1 cellular context compared by ENCODE assay signal in genomic region chr12:14257734-14258467, GRCh38.
TF ChIP-seq lines count a peak whose summit lies in the region.

No MANE protein-coding gene starts in this region.

TF ChIP-seq in HepG2, 621 proteins besides CTCF, POLR2A, EP300 and RAD21 (continued from another document and continues in another):
- TF ChIP-seq ARID5B (CRISPR knock-in tag; IDR thresholded peaks at IDR 0.05) (peak; percentile 66), ZSCAN22 (CRISPR knock-in tag; IDR thresholded peaks at IDR 0.05) (no peak), HOXA5 (CRISPR knock-in tag; IDR thresholded peaks at IDR 0.05) (peak; percentile 55; the same call in 1 of the 2 replicates), ZNF589 (CRISPR knock-in tag; conservative IDR thresholded peaks at IDR 0.05) (0 out of 2 replicates have a peak, but pooled peaks have one; percentile 33), ZNF383 (CRISPR knock-in tag; IDR thresholded peaks at IDR 0.05; ENCODE audit: borderline replicate concordance) (no peak), ZBTB10 (CRISPR knock-in tag; IDR thresholded peaks at IDR 0.05; ENCODE audit: borderline replicate concordance) (0 out of 2 replicates have a peak, but pooled peaks have one; percentile 36), ZC3H4 (CRISPR knock-in tag; IDR thresholded peaks at IDR 0.05; ENCODE audit: borderline replicate concordance) (no peak; the same call in 1 of the 2 replicates), HDAC6 (IDR thresholded peaks at IDR 0.05; ENCODE audit: low read depth, low read length) (no peak), ZNF841 (CRISPR knock-in tag; IDR thresholded peaks at IDR 0.05; ENCODE audit: borderline replicate concordance) (no peak), ZNF777 (CRISPR knock-in tag; IDR thresholded peaks at IDR 0.05) (peak; percentile 49), ZZZ3 (CRISPR knock-in tag; IDR thresholded peaks at IDR 0.05; ENCODE audit: borderline replicate concordance) (no peak), PHF21A (CRISPR knock-in tag; IDR thresholded peaks at IDR 0.05) (no peak; the same call in none of the 2 replicates), MAFK (conservative IDR thresholded peaks at IDR 0.05 in 1 of 2, IDR thresholded peaks at IDR 0.05 in 1 of 2; ENCODE audit: low read length in 2 of 2) (0 out of 4 replicates have a peak, but pooled peaks of 1 of the 2 experiments have one; percentile 9), DR1 (CRISPR knock-in tag; IDR thresholded peaks at IDR 0.05) (0 out of 2 replicates have a peak, but pooled peaks have one; percentile 34), DPF2 (CRISPR knock-in tag; IDR thresholded peaks at IDR 0.05; ENCODE audit: borderline replicate concordance, low read depth) (no peak), ZNF264 (CRISPR knock-in tag; IDR thresholded peaks at IDR 0.05) (peak; percentile 83; the same call in 1 of the 2 replicates), ISL2 (CRISPR knock-in tag; IDR thresholded peaks at IDR 0.05) (0 out of 2 replicates have a peak, but pooled peaks have one; percentile 50), ZBTB7B (CRISPR knock-in tag; IDR thresholded peaks at IDR 0.05) (peak; percentile 42; the same call in 1 of the 2 replicates), KLF15 (CRISPR knock-in tag; IDR thresholded peaks at IDR 0.05; ENCODE audit: borderline replicate concordance) (no peak), ZNF558 (CRISPR knock-in tag; IDR thresholded peaks at IDR 0.05; ENCODE audit: borderline replicate concordance) (no peak), STAG1 (CRISPR knock-in tag; IDR thresholded peaks at IDR 0.05) (no peak), SAFB2 (CRISPR knock-in tag; IDR thresholded peaks at IDR 0.05; ENCODE audit: borderline replicate concordance, low read depth) (0 out of 2 replicates have a peak, but pooled peaks have one; percentile 47), SMARCE1 (IDR thresholded peaks at IDR 0.05; ENCODE audit: borderline replicate concordance) (no peak), MTERF4 (CRISPR knock-in tag; IDR thresholded peaks at IDR 0.05) (no peak), PRPF4 (IDR thresholded peaks at IDR 0.05; ENCODE audit: low read depth, low read length, poor library complexity, severe bottlenecking) (no peak), SOX6 (IDR thresholded peaks at IDR 0.05) (no peak), SOX6 (CRISPR knock-in tag; IDR thresholded peaks at IDR 0.05) (peak; percentile 86), ZNF17 (CRISPR knock-in tag; IDR thresholded peaks at IDR 0.05) (no peak), ZNF672 (CRISPR knock-in tag; IDR thresholded peaks at IDR 0.05) (no peak), WIZ (CRISPR knock-in tag; IDR thresholded peaks at IDR 0.05) (no peak), NFKB2 (CRISPR knock-in tag; IDR thresholded peaks at IDR 0.05; ENCODE audit: borderline replicate concordance) (no peak), ZNF660 (CRISPR knock-in tag; IDR thresholded peaks at IDR 0.05; ENCODE audit: borderline replicate concordance, low read depth) (no peak), ZNF501 (CRISPR knock-in tag; IDR thresholded peaks at IDR 0.05) (no peak), CC2D1A (CRISPR knock-in tag; IDR thresholded peaks at IDR 0.05) (no peak), THAP9 (CRISPR knock-in tag; IDR thresholded peaks at IDR 0.05; ENCODE audit: borderline replicate concordance) (no peak), MYNN (CRISPR knock-in tag; IDR thresholded peaks at IDR 0.05; ENCODE audit: low read depth) (no peak), NFKBIZ (CRISPR knock-in tag; IDR thresholded peaks at IDR 0.05) (peak; percentile 61; the same call in 1 of the 2 replicates), ARNT (IDR thresholded peaks at IDR 0.05) (no peak), JDP2 (CRISPR knock-in tag; IDR thresholded peaks at IDR 0.05; ENCODE audit: borderline replicate concordance) (no peak), ZNF121 (CRISPR knock-in tag; IDR thresholded peaks at IDR 0.05) (no peak), TAF1 (CRISPR knock-in tag; IDR thresholded peaks at IDR 0.05) (peak; percentile 46; the same call in 1 of the 2 replicates), NR0B2 (CRISPR knock-in tag; IDR thresholded peaks at IDR 0.05) (no peak), ZNF720 (CRISPR knock-in tag; IDR thresholded peaks at IDR 0.05) (no peak), TEAD3 (CRISPR knock-in tag; optimal IDR thresholded peaks at IDR 0.05; ENCODE audit: borderline replicate concordance) (peak; percentile 37), ZBTB20 (CRISPR knock-in tag; IDR thresholded peaks at IDR 0.05; ENCODE audit: borderline replicate concordance, low read depth) (peak; percentile 28; the same call in 1 of the 2 replicates), ZNF790 (CRISPR knock-in tag; IDR thresholded peaks at IDR 0.05; ENCODE audit: borderline replicate concordance) (no peak), BRF2 (CRISPR knock-in tag; IDR thresholded peaks at IDR 0.05) (peak; percentile 48; the same call in 1 of the 2 replicates), ZNF75D (CRISPR knock-in tag; IDR thresholded peaks at IDR 0.05; ENCODE audit: borderline replicate concordance) (no peak), SRSF9 (IDR thresholded peaks at IDR 0.05; ENCODE audit: borderline replicate concordance, insufficient read depth, low read depth, low read length, poor library complexity, severe bottlenecking) (no peak), ZNF276 (CRISPR knock-in tag; IDR thresholded peaks at IDR 0.05; ENCODE audit: low read depth) (0 out of 2 replicates have a peak, but pooled peaks have one; percentile 43), SNAPC5 (CRISPR knock-in tag; IDR thresholded peaks at IDR 0.05; ENCODE audit: borderline replicate concordance) (no peak), NR2F6 (IDR thresholded peaks at IDR 0.05) (0 out of 2 replicates have a peak, but pooled peaks have one; percentile 7), NR2F6 (CRISPR knock-in tag; IDR thresholded peaks at IDR 0.05) (peak; percentile 13; the same call in 1 of the 2 replicates), ZNF503 (CRISPR knock-in tag; IDR thresholded peaks at IDR 0.05) (peak; percentile 68; the same call in 1 of the 2 replicates), ATF1 (CRISPR knock-in tag; IDR thresholded peaks at IDR 0.05) (peak; percentile 69; the same call in 1 of the 2 replicates)
